Comparison of ENCODE assay signal across 14 cellular contexts in genomic region chr19:46725036-46725820, GRCh38.
"Had no signal": no experiment of that assay in that cellular context is flagged by ENCODE, and none has a peak within 500 bp of the region (broad histone marks: within the 10 kb centered on the region; RNA-seq: fewer than 3 reads in every experiment).

No MANE protein-coding gene starts in this region.

- H3K4me1 ChIP-seq: psoas muscle had no signal

- DNase-seq: activated naive CD4-positive, alpha-beta T cell; activated T-cell treated with anti-CD3 and anti-CD28 coated beads, Interleukin-2, amount 50 U/mL, for 72 hours; immature natural killer cell; left colon; mammary epithelial cell; naive thymus-derived CD4-positive, alpha-beta T cell; sigmoid colon; stimulated activated naive CD4-positive, alpha-beta T cell; substantia nigra had no signal

- H3K27ac ChIP-seq: psoas muscle, sigmoid colon had no signal

- H3K9me3 Mint-ChIP-seq: activated T-cell treated with anti-CD3 and anti-CD28 coated beads, Interleukin-2, amount 50 U/mL, for 72 hours; dendritic cell treated with granulocyte-macrophage colony-stimulating factor and Interleukin-4, amounts not matched to agents 40 ng/mL and 50 ng/mL, for 4 days; immature natural killer cell; naive thymus-derived CD4-positive, alpha-beta T cell; type B pancreatic cell had no signal

- H3K4me3 ChIP-seq: psoas muscle, sigmoid colon had no signal

- H3K9me3 ChIP-seq: psoas muscle, sigmoid colon had no signal

- H3K4me3 Mint-ChIP-seq: activated T-cell treated with anti-CD3 and anti-CD28 coated beads, Interleukin-2, amount 50 U/mL, for 72 hours; dendritic cell treated with granulocyte-macrophage colony-stimulating factor and Interleukin-4, amounts not matched to agents 40 ng/mL and 50 ng/mL, for 4 days; immature natural killer cell; naive thymus-derived CD4-positive, alpha-beta T cell; type B pancreatic cell had no signal

- H3K27me3 ChIP-seq: sigmoid colon had no signal

- ATAC-seq: activated CD4-positive, CD25-positive, alpha-beta regulatory T cell treated with anti-CD3 and anti-CD28 coated beads, Interleukin-2, amount 50 U/mL, for 24 hours; activated T-cell treated with anti-CD3 and anti-CD28 coated beads, Interleukin-2, amount 50 U/mL, for 72 hours; esophagus mucosa; left colon; naive thymus-derived CD4-positive, alpha-beta T cell; psoas muscle had no signal

- H3K27me3 Mint-ChIP-seq: dendritic cell treated with granulocyte-macrophage colony-stimulating factor and Interleukin-4, amounts not matched to agents 40 ng/mL and 50 ng/mL, for 4 days; naive thymus-derived CD4-positive, alpha-beta T cell; type B pancreatic cell had no signal

- H3K27ac Mint-ChIP-seq: activated T-cell treated with anti-CD3 and anti-CD28 coated beads, Interleukin-2, amount 50 U/mL, for 72 hours; dendritic cell treated with granulocyte-macrophage colony-stimulating factor and Interleukin-4, amounts not matched to agents 40 ng/mL and 50 ng/mL, for 4 days; naive thymus-derived CD4-positive, alpha-beta T cell; type B pancreatic cell had no signal
